ENCODE assay signal across 23 cellular contexts in genomic region chr3:57169106-57169505, GRCh38. TPM values are rescaled to one million over a fixed set of nuclear protein-coding genes. Genes with fewer than 3 reads are reported as not detected.
A peak's percentile ranks its signal among the peaks of the same experiment; 100 is the strongest.
DNase-seq lines count a peak whose midpoint lies in the region; ATAC-seq and TF ChIP-seq lines count a peak whose summit lies in the region.
"Had no signal": no experiment of that assay in that cellular context is flagged by ENCODE, and none has a peak within 500 bp of the region (broad histone marks: within the 10 kb centered on the region; RNA-seq: fewer than 3 reads in every experiment).

No MANE protein-coding gene starts in this region.

- BruUV-seq in Caco-2 (replicated peaks; lab: Mats Ljungman, UMichigan) (no TSS peak), HCT116 (replicated peaks; lab: Mats Ljungman, UMichigan) (no TSS peak)

- CTCF ChIA-PET in Caco-2 (lab: Charles Lee) (interaction anchor here (0.6 kb wide), 1 partner anchor 75 kb away, joined by 3 read pairs; no protein-coding TSS in a partner anchor), HCT116 (lab: Charles Lee) (interaction anchor here (0.6 to 1.2 kb wide), 4 partner anchors 9 to 265 kb away, joined by 3 read pairs; no protein-coding TSS in a partner anchor)
- CTCF ChIA-PET in CD4-positive, alpha-beta T cell (lab: Charles Lee) = no interaction called here

- no peak overlapping the region for H2AFZ ChIP-seq in HCT116 (ENCODE audit: low read depth, low read length, poor library complexity, severe bottlenecking)

- POLR2A ChIA-PET in Caco-2 (lab: Charles Lee) = no interaction called here
- POLR2A ChIA-PET in HCT116 (lab: Charles Lee) = no interaction called here
- POLR2A ChIA-PET in naive thymus-derived CD8-positive, alpha-beta T cell (lab: Charles Lee) = no interaction called here
- POLR2A ChIA-PET in CD4-positive, alpha-beta T cell (lab: Charles Lee) = no interaction called here

- no peak for ATAC-seq in HCT116
- ATAC-seq in activated naive CD8-positive, alpha-beta T cell treated with anti-CD3 and anti-CD28 coated beads, Interleukin-2, amount 50 U/mL, for 24 hours = no peak
- ATAC-seq in naive thymus-derived CD8-positive, alpha-beta T cell = no peak
- ATAC-seq in CD4-positive, alpha-beta T cell (ENCODE audit: poor library complexity) = no peak

- H3K36me3 ChIP-seq in Caco-2 (ENCODE audit: control insufficient read depth, insufficient read depth, low read length) = no peaks in the 10 kb centered on the region
- H3K36me3 ChIP-seq in HCT116 (ENCODE audit: control insufficient read depth in 1 of 2, insufficient read depth in 2 of 2, low read length in 2 of 2) = no peaks in the 10 kb centered on the region
- H3K36me3 ChIP-seq in endodermal cell (ENCODE audit: control insufficient read depth, insufficient read depth, low read length) = no peaks in the 10 kb centered on the region
- H3K36me3 ChIP-seq: cardiac muscle cell, lower lobe of right lung, Peyer's patch, right lobe of liver, thoracic aorta had no signal

- no peak overlapping the region for H3K27ac ChIP-seq in HCT116 (ENCODE audit: low read depth, low read length)
- H3K27ac ChIP-seq in endodermal cell (ENCODE audit: low read depth, low read length) = no peak overlapping the region
- H3K27ac ChIP-seq in CD4-positive, alpha-beta T cell (ENCODE audit: low read depth, low read length) = no peak overlapping the region
- H3K27ac ChIP-seq: cardiac muscle cell, hepatocyte, KMS-11, Peyer's patch, right lobe of liver, SK-N-MC, thoracic aorta had no signal

- H3K4me1 ChIP-seq in Caco-2 (0 out of 2 replicates have a peak, but pooled peaks cover 5% of the 10 kb centered on the region), HCT116 (ENCODE audit: control insufficient read depth in 1 of 2, insufficient read depth in 2 of 2, low read length in 2 of 2) (peaks cover 3 to 28% of the 10 kb centered on the region in 2 experiments; a peak in 3 of 4 replicates), endodermal cell (ENCODE audit: control insufficient read depth, insufficient read depth, low read length) (peaks cover 16% of the 10 kb centered on the region)

- H3K4me3 ChIP-seq in Caco-2 (ENCODE audit: low read depth, low read length) (no peak overlapping the region), HCT116 (replicated peaks in 1 of 2; ENCODE audit: low read depth in 1 of 2, low read length in 2 of 2) (no peak overlapping the region; a peak in 1 of 4 replicates), endodermal cell (ENCODE audit: low read length) (no peak overlapping the region)
- H3K4me3 ChIP-seq: cardiac muscle cell, hepatocyte had no signal

- TF ChIP-seq POLR2A in HCT116 (IDR thresholded peaks at IDR 0.05; ENCODE audit: borderline replicate concordance, extremely low read depth, insufficient read depth, insufficient read length) = no peak

- intact Hi-C loops in Caco-2 (cut with micrococcal nuclease; ENCODE audit: unreplicated experiment) (no loop called here), HCT116 (cut with micrococcal nuclease) (no loop called here)
- intact Hi-C loops in CD4-positive, alpha-beta T cell (cut with DNase I, micrococcal nuclease) = no loop called here

- RAD21 ChIA-PET in HCT116 (lab: Charles Lee; ENCODE audit: low non-redundant PET in 1 of 2, low total read pairs in 2 of 2, uncharacterized antibody in 2 of 2, unreplicated experiment in 2 of 2) = no interaction called here

- no peak for TF ChIP-seq RAD21 in HCT116 (IDR thresholded peaks at IDR 0.05; ENCODE audit: low read depth)

- H3K27ac Mint-ChIP-seq in Caco-2 (ENCODE audit: unreplicated experiment) (no peak overlapping the region), endodermal cell (no peak overlapping the region)
- no peak overlapping the region for H3K27ac Mint-ChIP-seq in activated naive CD8-positive, alpha-beta T cell treated with anti-CD3 and anti-CD28 coated beads, Interleukin-2, amount 50 U/mL, for 24 hours
- no peak overlapping the region for H3K27ac Mint-ChIP-seq in naive thymus-derived CD8-positive, alpha-beta T cell
- no peak overlapping the region for H3K27ac Mint-ChIP-seq in CD4-positive, alpha-beta T cell
- H3K27ac Mint-ChIP-seq: activated CD8-positive, alpha-beta T cell treated with anti-CD3 and anti-CD28 coated beads, Interleukin-2, amount 10 ng/mL, durations not matched to agents 7 days and 5 days; CD8-positive, alpha-beta memory T cell; dendritic cell treated with granulocyte-macrophage colony-stimulating factor and Interleukin-4, amounts not matched to agents 40 ng/mL and 50 ng/mL, for 4 days had no signal

- WGBS in endodermal cell (ENCODE audit: insufficient coverage in 1 of 2, insufficient read length in 1 of 2), 2 experiments = 75 to 100% methylated on average over 1 to 3 of the region's 3 CpGs

- no peaks in the 10 kb centered on the region for H4K20me1 ChIP-seq in HCT116 (ENCODE audit: insufficient read depth)

- DNase-seq in Caco-2 (no peak), HCT116 (ENCODE audit: low read depth, low spot score) (no peak), endodermal cell (no peak), SIG-M5 treated with dmso at 0.1 percent for 504 hours (lab: John Stamatoyannopoulos, UW; ENCODE audit: unreplicated experiment) (no peak)
- DNase-seq in activated naive CD8-positive, alpha-beta T cell treated with anti-CD3 and anti-CD28 coated beads, Interleukin-2, amount 50 U/mL, for 24 hours = no peak
- no peak for DNase-seq in naive thymus-derived CD8-positive, alpha-beta T cell
- no peak for DNase-seq in CD4-positive, alpha-beta T cell
- DNase-seq: activated CD8-positive, alpha-beta T cell treated with anti-CD3 and anti-CD28 coated beads, Interleukin-2, amount 10 ng/mL, durations not matched to agents 7 days and 5 days; CD8-positive, alpha-beta memory T cell; GOT3; lower lobe of right lung; MV-4-11; NCI-H187 treated with DMSO at 0.1 percent for 48 hours; NCI-H345; NK-92 treated with Interleukin-12 subunit alpha and Interleukin-12 subunit beta, amount 100 ng/mL, for 24 hours; Peyer's patch; right lobe of liver had no signal

- H3K9me2 ChIP-seq in HCT116 (ENCODE audit: insufficient read depth) = no peaks in the 10 kb centered on the region

- no peak overlapping the region for H3K9ac ChIP-seq in HCT116 (ENCODE audit: low read length)
- H3K9ac ChIP-seq in endodermal cell (ENCODE audit: extremely low read depth, low read length, poor library complexity, severe bottlenecking) = no peak overlapping the region
- H3K9ac ChIP-seq: KMS-11 had no signal

- TF ChIP-seq CTCF in Caco-2 (IDR thresholded peaks at IDR 0.05; ENCODE audit: insufficient read depth in 1 of 2, low read depth in 1 of 2, low read length in 1 of 2, severe bottlenecking in 1 of 2, unreplicated experiment in 1 of 2) (no peak), HCT116 (IDR thresholded peaks at IDR 0.05 in 2 of 3, conservative IDR thresholded peaks at IDR 0.05 in 1 of 3; ENCODE audit: borderline replicate concordance in 1 of 3, insufficient read depth in 1 of 3, low read depth in 2 of 3, low read length in 2 of 3) (no peak), endodermal cell (conservative IDR thresholded peaks at IDR 0.05) (no peak)
- no peak for TF ChIP-seq CTCF in CD4-positive, alpha-beta T cell (IDR thresholded peaks at IDR 0.05)

- H3K9me3 ChIP-seq in Caco-2 (no peaks in the 10 kb centered on the region), HCT116 (ENCODE audit: control insufficient read depth in 1 of 2, insufficient read depth in 1 of 2, low read depth in 1 of 2, low read length in 2 of 2) (no peaks in the 10 kb centered on the region), endodermal cell (ENCODE audit: control insufficient read depth, low read length) (no peaks in the 10 kb centered on the region)
- H3K9me3 ChIP-seq in CD4-positive, alpha-beta T cell (ENCODE audit: control insufficient read depth, low read length) = no peaks in the 10 kb centered on the region
- H3K9me3 ChIP-seq: lower lobe of right lung, Peyer's patch, right lobe of liver, thoracic aorta had no signal

- H3K9me3 Mint-ChIP-seq in Caco-2 (ENCODE audit: unreplicated experiment) = no peaks in the 10 kb centered on the region
- no peaks in the 10 kb centered on the region for H3K9me3 Mint-ChIP-seq in activated naive CD8-positive, alpha-beta T cell treated with anti-CD3 and anti-CD28 coated beads, Interleukin-2, amount 50 U/mL, for 24 hours
- H3K9me3 Mint-ChIP-seq in naive thymus-derived CD8-positive, alpha-beta T cell = no peaks in the 10 kb centered on the region
- no peaks in the 10 kb centered on the region for H3K9me3 Mint-ChIP-seq in endodermal cell
- no peaks in the 10 kb centered on the region for H3K9me3 Mint-ChIP-seq in CD4-positive, alpha-beta T cell
- H3K9me3 Mint-ChIP-seq: CD8-positive, alpha-beta memory T cell; dendritic cell treated with granulocyte-macrophage colony-stimulating factor and Interleukin-4, amounts not matched to agents 40 ng/mL and 50 ng/mL, for 4 days had no signal

- H3K79me2 ChIP-seq in HCT116 (ENCODE audit: insufficient read depth, low read length) = no peaks in the 10 kb centered on the region
- H3K79me2 ChIP-seq: hepatocyte had no signal

- H3K4me2 ChIP-seq in HCT116 (ENCODE audit: low read length) = 0 out of 2 replicates have a peak overlapping the region, but pooled peaks have one; percentile 96
- H3K4me2 ChIP-seq: KMS-11 had no signal

- H3K4me1 Mint-ChIP-seq in Caco-2 (ENCODE audit: low read depth, unreplicated experiment) (peaks cover 14% of the 10 kb centered on the region), endodermal cell (peaks cover 44% of the 10 kb centered on the region)
- peaks cover 9% of the 10 kb centered on the region for H3K4me1 Mint-ChIP-seq in activated naive CD8-positive, alpha-beta T cell treated with anti-CD3 and anti-CD28 coated beads, Interleukin-2, amount 50 U/mL, for 24 hours
- peaks cover 6 to 20% (median 13%) of the 10 kb centered on the region in 4 donors for H3K4me1 Mint-ChIP-seq in naive thymus-derived CD8-positive, alpha-beta T cell
- peaks cover 11% of the 10 kb centered on the region for H3K4me1 Mint-ChIP-seq in CD4-positive, alpha-beta T cell (ENCODE audit: low read depth)

- H3K4me3 Mint-ChIP-seq in Caco-2 (ENCODE audit: unreplicated experiment) (peak overlapping the region; percentile 72), endodermal cell (no peak overlapping the region)
- peak overlapping the region; percentile 64 for H3K4me3 Mint-ChIP-seq in activated naive CD8-positive, alpha-beta T cell treated with anti-CD3 and anti-CD28 coated beads, Interleukin-2, amount 50 U/mL, for 24 hours
- peak overlapping the region in 6 of 10 donors; percentile 0 to 61 (median 23) for H3K4me3 Mint-ChIP-seq in naive thymus-derived CD8-positive, alpha-beta T cell
- no peak overlapping the region for H3K4me3 Mint-ChIP-seq in CD4-positive, alpha-beta T cell

- H3K36me3 Mint-ChIP-seq in Caco-2 (ENCODE audit: insufficient read depth, unreplicated experiment) (no peaks in the 10 kb centered on the region), endodermal cell (ENCODE audit: low read depth) (no peaks in the 10 kb centered on the region)
- no peaks in the 10 kb centered on the region for H3K36me3 Mint-ChIP-seq in activated naive CD8-positive, alpha-beta T cell treated with anti-CD3 and anti-CD28 coated beads, Interleukin-2, amount 50 U/mL, for 24 hours (ENCODE audit: low read depth)
- peaks cover 0 to 3% (median 0%) of the 10 kb centered on the region in 3 donors for H3K36me3 Mint-ChIP-seq in naive thymus-derived CD8-positive, alpha-beta T cell
- H3K36me3 Mint-ChIP-seq in CD4-positive, alpha-beta T cell (ENCODE audit: low read depth) = no peaks in the 10 kb centered on the region
- H3K36me3 Mint-ChIP-seq: CD8-positive, alpha-beta memory T cell had no signal

- H3K27me3 Mint-ChIP-seq in Caco-2 (ENCODE audit: insufficient read depth, unreplicated experiment) = no peaks in the 10 kb centered on the region
- peaks cover 52% of the 10 kb centered on the region for H3K27me3 Mint-ChIP-seq in activated naive CD8-positive, alpha-beta T cell treated with anti-CD3 and anti-CD28 coated beads, Interleukin-2, amount 50 U/mL, for 24 hours
- peaks cover 42 to 65% (median 50%) of the 10 kb centered on the region in 5 donors for H3K27me3 Mint-ChIP-seq in naive thymus-derived CD8-positive, alpha-beta T cell
- H3K27me3 Mint-ChIP-seq in endodermal cell (ENCODE audit: insufficient read depth) = no peaks in the 10 kb centered on the region
- peaks cover 78% of the 10 kb centered on the region for H3K27me3 Mint-ChIP-seq in CD4-positive, alpha-beta T cell

- H3K27me3 ChIP-seq in Caco-2 (replicated peaks; ENCODE audit: control insufficient read depth, insufficient read depth, low read length) = no peaks in the 10 kb centered on the region
- H3K27me3 ChIP-seq in HCT116 (ENCODE audit: insufficient read depth, low read length) = no peaks in the 10 kb centered on the region
- no peaks in the 10 kb centered on the region for H3K27me3 ChIP-seq in endodermal cell (ENCODE audit: control insufficient read depth, insufficient read depth, low read length, poor library complexity, severe bottlenecking)
- peaks cover 54% of the 10 kb centered on the region for H3K27me3 ChIP-seq in CD4-positive, alpha-beta T cell (ENCODE audit: control insufficient read depth, insufficient read depth, low read length)
- H3K27me3 ChIP-seq: cardiac muscle cell, hepatocyte, Peyer's patch, right lobe of liver had no signal

RNA-seq across cellular contexts. Expression of gene IL17RD, which starts 4.0 kb away (rescaled TPM):
- total RNA-seq in Caco-2 (2022) = 2.7 and 3.1 TPM in 2 replicates
- 12.3 TPM for total RNA-seq in HCT116 (2021; ENCODE audit: unreplicated experiment)
- 3.2 and 4.1 TPM in 2 replicates for polyA plus RNA-seq in HCT116 (2012)
- total RNA-seq in naive thymus-derived CD8-positive, alpha-beta T cell = not detected
- not detected for polyA plus RNA-seq in naive thymus-derived CD8-positive, alpha-beta T cell
- 10 to 100 TPM; 47.1 to 71.3 TPM for total RNA-seq in endodermal cell
- polyA plus RNA-seq in endodermal cell (2013, experiment 1 of 2) = 51.2 TPM
- polyA plus RNA-seq in endodermal cell (2013, experiment 2 of 2) = 54.8 TPM
- total RNA-seq in CD4-positive, alpha-beta T cell = not detected
- total RNA-seq: activated CD8-positive, alpha-beta T cell treated with anti-CD3 and anti-CD28 coated beads, Interleukin-2, amount 10 ng/mL, durations not matched to agents 7 days and 5 days had no signal
- polyA plus RNA-seq: CD8-positive, alpha-beta memory T cell had no signal

RNA-seq across cellular contexts. Expression of gene HESX1, which starts 30.7 kb away (rescaled TPM):
- total RNA-seq in Caco-2 (2022) (1.2 and 1.5 TPM in 2 replicates), HCT116 (2021; ENCODE audit: unreplicated experiment) (2.1 TPM), endodermal cell (1 to 10 TPM; 3.8 to 8.0 TPM)
- 0.80 and 2.5 TPM in 2 replicates for polyA plus RNA-seq in HCT116 (2012)
- under 1 TPM in 1 of 2 experiments, not detected in 1; 0.39 TPM for total RNA-seq in naive thymus-derived CD8-positive, alpha-beta T cell
- under 1 TPM in 2 of 3 donors, not detected in 1; 0.27 to 0.87 TPM for polyA plus RNA-seq in naive thymus-derived CD8-positive, alpha-beta T cell
- 6.6 TPM for polyA plus RNA-seq in endodermal cell (2013, experiment 1 of 2)
- 4.8 TPM for polyA plus RNA-seq in endodermal cell (2013, experiment 2 of 2)
- total RNA-seq in CD4-positive, alpha-beta T cell = under 1 TPM in 1 of 2 experiments, not detected in 1; 0.39 TPM
- total RNA-seq: Peyer's patch had no signal
- polyA plus RNA-seq: CD8-positive, alpha-beta memory T cell had no signal

RNA-seq across cellular contexts. Expression of gene APPL1, which starts 58.4 kb away (rescaled TPM):
- 40.0 and 40.7 TPM in 2 replicates for total RNA-seq in Caco-2 (2022)
- total RNA-seq in HCT116 (2021; ENCODE audit: unreplicated experiment) = 30.8 TPM
- polyA plus RNA-seq in HCT116 (2012) = 6.0 and 9.5 TPM in 2 replicates
- total RNA-seq in naive thymus-derived CD8-positive, alpha-beta T cell = 10 to 100 TPM; 34.7 to 36.2 TPM
- 10 to 100 TPM; 42.3 to 49.3 (median 46.1) TPM for polyA plus RNA-seq in naive thymus-derived CD8-positive, alpha-beta T cell
- total RNA-seq in endodermal cell = 10 to 100 TPM; 46.9 to 61.1 TPM
- 20.8 TPM for polyA plus RNA-seq in endodermal cell (2013, experiment 1 of 2)
- polyA plus RNA-seq in endodermal cell (2013, experiment 2 of 2) = 23.9 TPM
- 10 to 100 TPM; 21.3 to 22.9 TPM for total RNA-seq in CD4-positive, alpha-beta T cell

Comparison
In these comparisons a context has a peak if more than half of its experiments do, and no peak if none do; other contexts are left out.
1. H3K4me3 Mint-ChIP-seq: peak in Caco-2 (single experiment), activated naive CD8-positive, alpha-beta T cell treated with anti-CD3 and anti-CD28 coated beads, Interleukin-2, amount 50 U/mL, for 24 hours (single experiment) and naive thymus-derived CD8-positive, alpha-beta T cell (6 of 10); none in endodermal cell (single experiment) and CD4-positive, alpha-beta T cell (single experiment).